21 cellular contexts compared by ENCODE assay signal in genomic region chr9:120513825-120514598, GRCh38.
DNase-seq lines count a peak whose midpoint lies in the region; ATAC-seq and TF ChIP-seq lines count a peak whose summit lies in the region.
"Had no signal": no experiment of that assay in that cellular context is flagged by ENCODE, and none has a peak within 500 bp of the region (broad histone marks: within the 10 kb centered on the region; RNA-seq: fewer than 3 reads in every experiment).

No MANE protein-coding gene starts in this region.

- H3K4me3 ChIP-seq in mammary epithelial cell (replicated peaks in 1 of 3; ENCODE audit: insufficient read depth in 1 of 3, low read depth in 2 of 3, low read length in 3 of 3) (no peak overlapping the region), trophoblast cell (ENCODE audit: low read depth, low read length) (no peak overlapping the region)

- H4K91ac ChIP-seq in trophoblast cell (ENCODE audit: low read depth, low read length), result no peak overlapping the region

- CTCF ChIA-PET in mammary epithelial cell (lab: Charles Lee; ENCODE audit: low non-redundant PET), result no interaction called here
- CTCF ChIA-PET in activated CD4-positive, alpha-beta memory T cell treated with anti-CD3 and anti-CD28 coated beads for 36 hours (lab: Charles Lee), result no interaction called here

- no peak overlapping the region for H2BK12ac ChIP-seq in trophoblast cell (ENCODE audit: low read length)

- in situ Hi-C loops in mammary epithelial cell (cut with MboI; ENCODE audit: low sequenced_read_pairs in 2 of 2), result no loop called here

- intact Hi-C loops in mammary epithelial cell (cut with micrococcal nuclease), result no loop called here
- intact Hi-C loops in activated CD4-positive, alpha-beta memory T cell treated with anti-CD3 and anti-CD28 coated beads for 36 hours (cut with micrococcal nuclease), result no loop called here

- peaks cover 96% of the 10 kb centered on the region for H3K36me3 Mint-ChIP-seq in activated T-cell treated with anti-CD3 and anti-CD28 coated beads, Interleukin-2, amount 50 U/mL, for 24 hours (ENCODE audit: low read depth)
- H3K36me3 Mint-ChIP-seq in activated CD4-positive, alpha-beta memory T cell treated with anti-CD3 and anti-CD28 coated beads for 36 hours, result peaks cover 82% of the 10 kb centered on the region

- peaks cover 11% of the 10 kb centered on the region for H3K36me3 ChIP-seq in mammary epithelial cell (ENCODE audit: insufficient read depth, low read length)
- H3K36me3 ChIP-seq in trophoblast cell (ENCODE audit: control insufficient read depth in 1 of 2, insufficient read depth in 2 of 2, low read length in 2 of 2), result peaks cover 7 to 13% of the 10 kb centered on the region in 2 experiments

- no peak overlapping the region for H3K4ac ChIP-seq in trophoblast cell (ENCODE audit: low read depth, low read length)

- BruUV-seq in mammary epithelial cell (replicated peaks; lab: Mats Ljungman, UMichigan), result no TSS peak

- H2AFZ ChIP-seq in mammary epithelial cell (ENCODE audit: low read depth, low read length), result no peak overlapping the region
- no peak overlapping the region for H2AFZ ChIP-seq in trophoblast cell (ENCODE audit: insufficient read depth, low read length, poor library complexity)

- no peaks in the 10 kb centered on the region for H3K27me3 Mint-ChIP-seq in activated T-cell treated with anti-CD3 and anti-CD28 coated beads, Interleukin-2, amount 50 U/mL, for 24 hours
- H3K27me3 Mint-ChIP-seq in activated CD4-positive, alpha-beta memory T cell treated with anti-CD3 and anti-CD28 coated beads for 36 hours, result no peaks in the 10 kb centered on the region
- H3K27me3 Mint-ChIP-seq: CD8-positive, alpha-beta memory T cell had no signal

- no peaks in the 10 kb centered on the region for H3K27me3 ChIP-seq in mammary epithelial cell (ENCODE audit: insufficient read depth, low read length)
- H3K27me3 ChIP-seq in trophoblast cell (ENCODE audit: insufficient read depth, low read length), result no peaks in the 10 kb centered on the region

- H3K79me1 ChIP-seq in trophoblast cell (ENCODE audit: low read length), result no peaks in the 10 kb centered on the region

- 75% methylated on average over 7 of the region's 7 CpGs for WGBS in mammary epithelial cell (ENCODE audit: low coverage, missing lambda C conversion rate)
- WGBS in trophoblast cell (ENCODE audit: extremely low coverage, insufficient coverage, insufficient read length), result no CpG with 5 or more reads among the region's 7 CpGs

- H3K9ac ChIP-seq in mammary epithelial cell (ENCODE audit: insufficient read depth, low read length) (no peak overlapping the region), trophoblast cell (ENCODE audit: low read length) (no peak overlapping the region)

- no peaks in the 10 kb centered on the region for H3K4me1 Mint-ChIP-seq in activated T-cell treated with anti-CD3 and anti-CD28 coated beads, Interleukin-2, amount 50 U/mL, for 24 hours (ENCODE audit: low read depth)
- H3K4me1 Mint-ChIP-seq in activated CD4-positive, alpha-beta memory T cell treated with anti-CD3 and anti-CD28 coated beads for 36 hours (ENCODE audit: low read depth), result no peaks in the 10 kb centered on the region

- H4K12ac ChIP-seq in trophoblast cell (ENCODE audit: low read depth, low read length), result no peak overlapping the region

- no peaks in the 10 kb centered on the region for H3K4me1 ChIP-seq in mammary epithelial cell (ENCODE audit: insufficient read depth, low read length)
- H3K4me1 ChIP-seq in trophoblast cell (ENCODE audit: control insufficient read depth in 1 of 2, insufficient read depth in 2 of 2, low read length in 2 of 2), result peaks cover 0 to 3% of the 10 kb centered on the region in 2 experiments

- POLR2A ChIA-PET in activated CD4-positive, alpha-beta memory T cell treated with anti-CD3 and anti-CD28 coated beads for 36 hours (lab: Charles Lee), result no interaction called here

- H3K9me3 ChIP-seq in mammary epithelial cell (replicated peaks; ENCODE audit: insufficient read depth, low read length), result no peaks in the 10 kb centered on the region
- H3K9me3 ChIP-seq in trophoblast cell (ENCODE audit: insufficient read depth, low read depth, low read length), result no peaks in the 10 kb centered on the region

- H4K20me1 ChIP-seq in mammary epithelial cell (ENCODE audit: insufficient read depth, low read length), result no peaks in the 10 kb centered on the region

- no peak overlapping the region for H3K14ac ChIP-seq in trophoblast cell (ENCODE audit: low read length)

- H3K4me3 Mint-ChIP-seq in activated T-cell treated with anti-CD3 and anti-CD28 coated beads, Interleukin-2, amount 50 U/mL, for 24 hours, result no peak overlapping the region
- no peak overlapping the region for H3K4me3 Mint-ChIP-seq in activated CD4-positive, alpha-beta memory T cell treated with anti-CD3 and anti-CD28 coated beads for 36 hours
- H3K4me3 Mint-ChIP-seq: CD8-positive, alpha-beta memory T cell; HFFc6 had no signal

- no peak for ATAC-seq in GM18505 (IDR thresholded peaks at IDR 0.05; ENCODE audit: unreplicated experiment)

- H3K4me2 ChIP-seq in mammary epithelial cell (ENCODE audit: insufficient read depth, low read depth, low read length) (no peak overlapping the region), trophoblast cell (ENCODE audit: low read length) (no peak overlapping the region)

- H2BK120ac ChIP-seq in trophoblast cell (ENCODE audit: insufficient read depth, low read length, poor library complexity), result no peak overlapping the region

- dilution Hi-C loops in mammary epithelial cell (cut with HindIII; ENCODE audit: low sequenced_read_pairs), result no loop called here

- H4K8ac ChIP-seq in trophoblast cell (ENCODE audit: low read depth, low read length), result no peak overlapping the region

- no peak overlapping the region for H3K23ac ChIP-seq in trophoblast cell (ENCODE audit: low read length)

- H3K9me3 Mint-ChIP-seq in activated T-cell treated with anti-CD3 and anti-CD28 coated beads, Interleukin-2, amount 50 U/mL, for 24 hours, result peaks cover 2% of the 10 kb centered on the region
- peaks cover 2% of the 10 kb centered on the region for H3K9me3 Mint-ChIP-seq in activated CD4-positive, alpha-beta memory T cell treated with anti-CD3 and anti-CD28 coated beads for 36 hours

- no peak overlapping the region for H2AK5ac ChIP-seq in trophoblast cell (ENCODE audit: low read length)

- H2BK5ac ChIP-seq in trophoblast cell (ENCODE audit: low read depth, low read length, poor library complexity), result no peak overlapping the region

- H3K27ac ChIP-seq in mammary epithelial cell (ENCODE audit: insufficient read depth, low read depth, low read length) (no peak overlapping the region), trophoblast cell (ENCODE audit: low read depth, low read length) (no peak overlapping the region)
- H3K27ac ChIP-seq: C4-2B, RWPE1 had no signal

- H3K79me2 ChIP-seq in mammary epithelial cell (ENCODE audit: insufficient read depth, low read length), result no peaks in the 10 kb centered on the region
- no peaks in the 10 kb centered on the region for H3K79me2 ChIP-seq in trophoblast cell (ENCODE audit: control insufficient read depth, insufficient read depth, low read length, poor library complexity)

- no peak for TF ChIP-seq POLR2A in GM18505 (IDR thresholded peaks at IDR 0.05; ENCODE audit: borderline replicate concordance, extremely low read depth, insufficient read depth, insufficient read length)

- no peak for TF ChIP-seq CTCF in mammary epithelial cell (conservative IDR thresholded peaks at IDR 0.05 in 1 of 2, IDR thresholded peaks at IDR 0.05 in 1 of 2; ENCODE audit: extremely low read depth in 1 of 2, insufficient read depth in 1 of 2, low read depth in 1 of 2, low read length in 2 of 2)

- DNase-seq in activated T-cell treated with anti-CD3 and anti-CD28 coated beads, Interleukin-2, amount 50 U/mL, for 24 hours, result no peak
- DNase-seq in activated T-cell treated with anti-CD3 and anti-CD28 coated beads, Interleukin-2, amount 50 U/mL, for 1 hour, result no peak
- peak; percentile 31 for DNase-seq in mammary epithelial cell
- peak; percentile 19 for DNase-seq in fibroblast of gingiva (ENCODE audit: low read depth)
- peak; percentile 52 to 70 for DNase-seq in trophoblast cell
- DNase-seq in DMS153 (lab: John Stamatoyannopoulos, UW), result no peak
- DNase-seq in activated CD4-positive, alpha-beta memory T cell treated with anti-CD3 and anti-CD28 coated beads for 36 hours, result no peak
- DNase-seq: CD8-positive, alpha-beta memory T cell; DMS53; GDM1; H7; HFFc6; Karpas-422; NCI-H1092 treated with DMSO at 0.1 percent for 48 hours; NCI-H1436 treated with DMSO at 0.1 percent for 48 hours; NCI-H1930; NCI-H510A; NCI-H748 treated with DMSO at 0.1 percent for 48 hours had no signal

- no peak overlapping the region for H3K18ac ChIP-seq in trophoblast cell (ENCODE audit: low read length)

- H3K27ac Mint-ChIP-seq in activated T-cell treated with anti-CD3 and anti-CD28 coated beads, Interleukin-2, amount 50 U/mL, for 24 hours, result peak overlapping the region; percentile 8
- no peak overlapping the region for H3K27ac Mint-ChIP-seq in activated CD4-positive, alpha-beta memory T cell treated with anti-CD3 and anti-CD28 coated beads for 36 hours
- H3K27ac Mint-ChIP-seq: HFFc6 had no signal

Comparison
In these comparisons a context has a peak if more than half of its experiments do, and no peak if none do; other contexts are left out.
1. DNase-seq: peak in mammary epithelial cell (single experiment), fibroblast of gingiva (single experiment) and trophoblast cell (2 of 2); none in activated T-cell treated with anti-CD3 and anti-CD28 coated beads, Interleukin-2, amount 50 U/mL, for 24 hours (single experiment), activated T-cell treated with anti-CD3 and anti-CD28 coated beads, Interleukin-2, amount 50 U/mL, for 1 hour (single experiment), DMS153 (single experiment) and activated CD4-positive, alpha-beta memory T cell treated with anti-CD3 and anti-CD28 coated beads for 36 hours (single experiment).